Comparison of ENCODE assay signal across 1 cellular context in the genomic region with DNA sequence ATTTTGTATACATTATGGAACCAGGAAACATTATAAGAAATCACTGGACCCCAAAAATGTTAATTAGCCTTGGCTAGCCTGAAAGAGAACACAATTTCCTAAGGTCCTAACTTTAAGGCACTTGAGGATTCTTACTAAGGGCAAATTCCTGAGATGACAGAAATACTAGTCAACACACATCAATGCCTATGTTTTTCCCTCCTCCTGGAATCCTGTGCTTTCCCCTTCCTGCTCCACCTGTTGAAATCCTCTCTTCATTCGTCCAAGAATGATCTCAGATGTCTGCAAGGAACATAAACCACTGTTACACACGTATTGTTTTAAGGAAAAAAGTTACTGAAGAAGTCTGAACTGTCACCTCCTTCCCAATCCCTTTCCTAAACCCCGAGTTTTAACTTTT.
TF ChIP-seq lines count a peak whose summit lies in the region.

No MANE protein-coding gene starts in this region.

TF ChIP-seq in endothelial cell of umbilical vein, 7 proteins besides CTCF, POLR2A, EP300 and RAD21:
- no peak for TF ChIP-seq EZH2 (IDR thresholded peaks at IDR 0.05; ENCODE audit: borderline replicate concordance, low read depth, low read length, severe bottlenecking)
- TF ChIP-seq POLR2AphosphoS5 (IDR thresholded peaks at IDR 0.05; ENCODE audit: insufficient read depth, low read depth, low read length), result no peak
- TF ChIP-seq, protein P1, sequence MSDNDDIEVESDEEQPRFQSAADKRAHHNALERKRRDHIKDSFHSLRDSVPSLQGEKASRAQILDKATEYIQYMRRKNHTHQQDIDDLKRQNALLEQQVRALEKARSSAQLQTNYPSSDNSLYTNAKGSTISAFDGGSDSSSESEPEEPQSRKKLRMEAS (IDR thresholded peaks at IDR 0.05; ENCODE audit: insufficient read depth, insufficient read length), result no peak
- TF ChIP-seq GATA2 (IDR thresholded peaks at IDR 0.05; ENCODE audit: insufficient read depth, insufficient read length, low read depth, low read length), result no peak
- TF ChIP-seq JUN (IDR thresholded peaks at IDR 0.05; ENCODE audit: borderline replicate concordance, insufficient read depth, insufficient read length, low read depth), result no peak
- TF ChIP-seq MYC (IDR thresholded peaks at IDR 0.05; ENCODE audit: low read depth, low read length), result no peak
- no peak for TF ChIP-seq FOS (IDR thresholded peaks at IDR 0.05; ENCODE audit: borderline replicate concordance, insufficient read depth, low read length)
